25 cellular contexts compared by ENCODE assay signal in genomic region chr9:135982499-135983264, GRCh38.
"Had no signal": no experiment of that assay in that cellular context is flagged by ENCODE, and none has a peak within 500 bp of the region (broad histone marks: within the 10 kb centered on the region; RNA-seq: fewer than 3 reads in every experiment).

No MANE protein-coding gene starts in this region.

- H3K36me3 ChIP-seq: left ventricle myocardium inferior, neural progenitor cell, pancreas, suprapubic skin, tibial artery, upper lobe of left lung, vagina had no signal

- H3K9ac ChIP-seq: neural progenitor cell had no signal

- H3K4me2 ChIP-seq: hepatocyte, neural progenitor cell had no signal

- H3K9me3 Mint-ChIP-seq: natural killer cell treated with Interleukin-12 subunit alpha and Interleukin-12 subunit beta and Interleukin-15 and Interleukin-18, amount 100 ng/mL, for 72 hours; neural progenitor cell; stimulated activated effector memory CD8-positive, alpha-beta T cell treated with anti-CD3 and anti-CD28 coated beads, Interleukin-12 subunit alpha, Interleukin-12 subunit beta, amount 100 ng/mL, for 72 hours had no signal

- H3K79me2 ChIP-seq: hepatocyte had no signal

- H3K27ac Mint-ChIP-seq: natural killer cell treated with Interleukin-12 subunit alpha and Interleukin-12 subunit beta and Interleukin-15 and Interleukin-18, amount 100 ng/mL, for 72 hours; neural progenitor cell; progenitor cell of endocrine pancreas; stimulated activated effector memory CD8-positive, alpha-beta T cell treated with anti-CD3 and anti-CD28 coated beads, Interleukin-12 subunit alpha, Interleukin-12 subunit beta, amount 100 ng/mL, for 72 hours had no signal

- H3K4me3 ChIP-seq: hepatocyte, left ventricle myocardium inferior, lung, neural progenitor cell, pancreas, smooth muscle cell, suprapubic skin, tibial artery, upper lobe of left lung, vagina had no signal

- H3K36me3 Mint-ChIP-seq: natural killer cell treated with Interleukin-12 subunit alpha and Interleukin-12 subunit beta and Interleukin-15 and Interleukin-18, amount 100 ng/mL, for 72 hours; neural progenitor cell; stimulated activated effector memory CD8-positive, alpha-beta T cell treated with anti-CD3 and anti-CD28 coated beads, Interleukin-12 subunit alpha, Interleukin-12 subunit beta, amount 100 ng/mL, for 72 hours had no signal

- FAIRE-seq: kidney, pancreas had no signal

- H3K27me3 ChIP-seq: neural progenitor cell, vagina had no signal

- H3K27ac ChIP-seq: hepatocyte, left ventricle myocardium inferior, neural progenitor cell, pancreas, suprapubic skin, tibial artery, upper lobe of left lung, vagina had no signal

- H3K4me3 Mint-ChIP-seq: natural killer cell treated with Interleukin-12 subunit alpha and Interleukin-12 subunit beta and Interleukin-15 and Interleukin-18, amount 100 ng/mL, for 72 hours; neural progenitor cell; stimulated activated effector memory CD8-positive, alpha-beta T cell treated with anti-CD3 and anti-CD28 coated beads, Interleukin-12 subunit alpha, Interleukin-12 subunit beta, amount 100 ng/mL, for 72 hours had no signal

- H3K9me3 ChIP-seq: left ventricle myocardium inferior, pancreas, suprapubic skin, tibial artery, upper lobe of left lung, vagina had no signal

- ATAC-seq: left cardiac atrium; pancreas; right cardiac atrium; stimulated activated effector memory CD8-positive, alpha-beta T cell treated with anti-CD3 and anti-CD28 coated beads, Interleukin-12 subunit alpha, Interleukin-12 subunit beta, amount 100 ng/mL, for 72 hours; stimulated activated naive CD8-positive, alpha-beta T cell treated with anti-CD3 and anti-CD28 coated beads, Interleukin-15, Interleukin-2, amounts not matched to agents 100 U/mL and 50 U/mL, for 24 hours had no signal

- H2AFZ ChIP-seq: hepatocyte, neural progenitor cell had no signal

- DNase-seq: effector CD8-positive, alpha-beta T cell; foreskin melanocyte; head of caudate nucleus; kidney; left cardiac atrium; left ventricle myocardium inferior; mesenchymal stem cell; midbrain; occipital lobe; right cardiac atrium; stimulated activated CD4-positive, alpha-beta T cell treated with anti-CD3 and anti-CD28 coated beads, Interleukin-4, amount 100 ng/mL, for 1 hour; stimulated activated CD8-positive, alpha-beta memory T cell treated with anti-CD3 and anti-CD28 coated beads, Interleukin-4, amount 100 ng/mL, for 48 hours; stimulated activated naive CD8-positive, alpha-beta T cell treated with anti-CD3 and anti-CD28 coated beads, Interleukin-15, Interleukin-2, amounts not matched to agents 100 U/mL and 50 U/mL, for 24 hours; tibial artery; upper lobe of left lung had no signal

- H3K4me1 ChIP-seq: pancreas had no signal
